Comparison of ENCODE assay signal across 16 cellular contexts in genomic region chr14:59282366-59282765, GRCh38.
A peak's percentile ranks its signal among the peaks of the same experiment; 100 is the strongest.
DNase-seq lines count a peak whose midpoint lies in the region; ATAC-seq and TF ChIP-seq lines count a peak whose summit lies in the region.
"Had no signal": no experiment of that assay in that cellular context is flagged by ENCODE, and none has a peak within 500 bp of the region (broad histone marks: within the 10 kb centered on the region; RNA-seq: fewer than 3 reads in every experiment).

No MANE protein-coding gene starts in this region.

- intact Hi-C loops in prostate gland (cut with DNase I) = no loop called here

- ATAC-seq in foreskin keratinocyte (peak; percentile 73), HG03469 (IDR thresholded peaks at IDR 0.05; ENCODE audit: unreplicated experiment) (no peak), HG03432 (IDR thresholded peaks at IDR 0.05; ENCODE audit: unreplicated experiment) (no peak), HG03175 (IDR thresholded peaks at IDR 0.05; ENCODE audit: unreplicated experiment) (no peak)
- ATAC-seq: stimulated activated naive CD8-positive, alpha-beta T cell treated with anti-CD3 and anti-CD28 coated beads, Interleukin-15, amount 100 ng/mL, for 72 hours; WTC11 had no signal

- TF ChIP-seq POLR2A in prostate gland (IDR thresholded peaks at IDR 0.05) = no peak

- H3K4me3 ChIP-seq in adipocyte (ENCODE audit: low read length) (peak overlapping the region; percentile 7), prostate gland (no peak overlapping the region)

- H3K27me3 ChIP-seq in adipocyte (replicated peaks; ENCODE audit: control insufficient read depth, insufficient read depth, low read length) (no peaks in the 10 kb centered on the region), foreskin keratinocyte (no peaks in the 10 kb centered on the region), prostate gland (replicated peaks; ENCODE audit: insufficient read depth) (no peaks in the 10 kb centered on the region)

- 79% methylated on average over 3 of the region's 3 CpGs for WGBS in prostate gland

- H3K4me1 ChIP-seq in adipocyte (ENCODE audit: control insufficient read depth, insufficient read depth, low read length) = peaks cover 36% of the 10 kb centered on the region
- peaks cover 31% of the 10 kb centered on the region for H3K4me1 ChIP-seq in foreskin keratinocyte
- H3K4me1 ChIP-seq in prostate gland (replicated peaks) = no peaks in the 10 kb centered on the region

- no peak overlapping the region for H3K9ac ChIP-seq in adipocyte (ENCODE audit: low read length)

- no peaks in the 10 kb centered on the region for H3K36me3 ChIP-seq in adipocyte (ENCODE audit: control insufficient read depth, insufficient read depth, low read length, severe bottlenecking)
- no peaks in the 10 kb centered on the region for H3K36me3 ChIP-seq in prostate gland

- no peak for TF ChIP-seq CTCF in foreskin keratinocyte (conservative IDR thresholded peaks at IDR 0.05)
- TF ChIP-seq CTCF in prostate gland (IDR thresholded peaks at IDR 0.05) = no peak

- H3K27ac ChIP-seq in foreskin keratinocyte (peak overlapping the region; percentile 78), prostate gland (no peak overlapping the region)

- DNase-seq in AG20443 (ENCODE audit: low spot score) = peak; percentile 22
- DNase-seq in HS-27A (ENCODE audit: low read depth) = peak; percentile 51
- DNase-seq in adipocyte (ENCODE audit: low read depth) = peak; percentile 70
- DNase-seq in foreskin keratinocyte = peak; percentile 78 to 88
- no peak for DNase-seq in prostate gland (ENCODE audit: low spot score)
- DNase-seq: activated gamma-delta T cell; DMS79; head of caudate nucleus; NCI-H1092 treated with DMSO at 0.1 percent for 48 hours; occipital lobe; small intestine; stimulated activated naive CD8-positive, alpha-beta T cell treated with anti-CD3 and anti-CD28 coated beads, Interleukin-15, amount 100 ng/mL, for 72 hours had no signal

- peaks cover 9% of the 10 kb centered on the region for H3K9me3 ChIP-seq in adipocyte (ENCODE audit: control insufficient read depth, low read length)
- no peaks in the 10 kb centered on the region for H3K9me3 ChIP-seq in prostate gland
